In the genomic region with DNA sequence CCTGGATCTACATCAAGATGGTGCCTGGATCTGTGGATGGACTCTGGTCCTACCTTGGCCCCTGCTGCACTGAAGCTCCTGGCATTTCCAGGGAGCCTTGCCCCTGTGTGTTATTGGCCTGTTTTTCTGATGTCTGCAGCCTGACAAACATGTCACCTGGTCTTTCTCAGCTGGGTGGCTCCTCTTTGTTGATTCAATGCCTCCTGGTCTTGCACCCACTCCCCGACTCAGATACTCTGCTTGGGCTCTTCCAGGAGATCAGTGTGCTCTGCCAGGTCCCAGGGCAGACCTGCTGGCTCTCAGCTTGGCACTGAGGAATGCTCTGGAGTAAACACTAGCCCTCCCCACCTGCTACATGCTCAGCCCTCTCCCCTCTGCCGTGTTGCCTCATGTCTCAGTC, we compare ENCODE assay signal across 34 cellular contexts.
"Had no signal": no experiment of that assay in that cellular context is flagged by ENCODE, and none has a peak within 500 bp of the region (broad histone marks: within the 10 kb centered on the region; RNA-seq: fewer than 3 reads in every experiment).

No MANE protein-coding gene starts in this region.

- H3K4me1 Mint-ChIP-seq: activated B cell treated with CpG ODN at 0.5 μM for 24 hours; activated CD8-positive, alpha-beta memory T cell treated with anti-CD3 and anti-CD28 coated beads, Interleukin-2, amount 10 ng/mL, durations not matched to agents 7 days and 5 days; activated naive CD4-positive, alpha-beta T cell treated with anti-CD3 and anti-CD28 coated beads, Interleukin-2, amount 50 U/mL, for 24 hours; activated naive CD8-positive, alpha-beta T cell treated with anti-CD3 and anti-CD28 coated beads for 36 hours; activated naive CD8-positive, alpha-beta T cell treated with anti-CD3 and anti-CD28 coated beads, Interleukin-2, amount 50 U/mL, for 24 hours; T-helper 17 cell had no signal

- H3K4me2 ChIP-seq: hepatocyte had no signal

- H3K27ac Mint-ChIP-seq: activated B cell treated with CpG ODN at 0.5 μM for 24 hours; activated CD4-positive, alpha-beta memory T cell treated with anti-CD3 and anti-CD28 coated beads for 36 hours; activated CD8-positive, alpha-beta memory T cell treated with anti-CD3 and anti-CD28 coated beads, Interleukin-2, amount 10 ng/mL, durations not matched to agents 7 days and 5 days; activated CD8-positive, alpha-beta T cell treated with anti-CD3 and anti-CD28 coated beads, Interleukin-2, amount 10 ng/mL, durations not matched to agents 7 days and 5 days; activated naive CD4-positive, alpha-beta T cell treated with anti-CD3 and anti-CD28 coated beads for 36 hours; activated naive CD4-positive, alpha-beta T cell treated with anti-CD3 and anti-CD28 coated beads, Interleukin-2, amount 50 U/mL, for 24 hours; activated naive CD8-positive, alpha-beta T cell treated with anti-CD3 and anti-CD28 coated beads for 36 hours; activated naive CD8-positive, alpha-beta T cell treated with anti-CD3 and anti-CD28 coated beads, Interleukin-2, amount 50 U/mL, for 24 hours; activated T-helper 1 cell treated with anti-CD3 and anti-CD28 coated beads, Interleukin-12 subunit alpha, Interleukin-12 subunit beta, Interleukin-2, Interleukin-4 antibody, amounts not matched to agents 30 ng/mL and 10 ng/mL and 1 ng/mL, durations not matched to agents 14 hours and 24 hours and 36 hours; activated T-helper 2 cell treated with anti-CD3 and anti-CD28 coated beads, Interferon-gamma antibody, Interleukin-2, Interleukin-4, amounts not matched to agents 10 μg/mL and 5 μg/mL and 100 μg/mL, durations not matched to agents 14 hours and 24 hours and 36 hours; dendritic cell treated with granulocyte-macrophage colony-stimulating factor and Interleukin-4, amounts not matched to agents 40 ng/mL and 50 ng/mL, for 4 days; T-helper 17 cell; T-helper 2 cell treated with Interferon-gamma antibody and Interleukin-4, amounts not matched to agents 5 μg/mL and 100 μg/mL, for 36 hours had no signal

- H3K36me3 ChIP-seq: adrenal gland, gastrocnemius medialis, WERI-Rb-1 had no signal

- H3K9me3 Mint-ChIP-seq: activated B cell treated with CpG ODN at 0.5 μM for 24 hours; activated CD4-positive, alpha-beta memory T cell treated with anti-CD3 and anti-CD28 coated beads for 36 hours; activated naive CD4-positive, alpha-beta T cell treated with anti-CD3 and anti-CD28 coated beads for 36 hours; activated naive CD4-positive, alpha-beta T cell treated with anti-CD3 and anti-CD28 coated beads, Interleukin-2, amount 50 U/mL, for 24 hours; activated naive CD8-positive, alpha-beta T cell treated with anti-CD3 and anti-CD28 coated beads for 36 hours; activated naive CD8-positive, alpha-beta T cell treated with anti-CD3 and anti-CD28 coated beads, Interleukin-2, amount 50 U/mL, for 24 hours; activated T-helper 1 cell treated with anti-CD3 and anti-CD28 coated beads, Interleukin-12 subunit alpha, Interleukin-12 subunit beta, Interleukin-2, Interleukin-4 antibody, amounts not matched to agents 30 ng/mL and 10 ng/mL and 1 ng/mL, durations not matched to agents 14 hours and 24 hours and 36 hours; activated T-helper 2 cell treated with anti-CD3 and anti-CD28 coated beads, Interferon-gamma antibody, Interleukin-2, Interleukin-4, amounts not matched to agents 10 μg/mL and 5 μg/mL and 100 μg/mL, durations not matched to agents 14 hours and 24 hours and 36 hours; dendritic cell treated with granulocyte-macrophage colony-stimulating factor and Interleukin-4, amounts not matched to agents 40 ng/mL and 50 ng/mL, for 4 days; T-helper 2 cell treated with Interferon-gamma antibody and Interleukin-4, amounts not matched to agents 5 μg/mL and 100 μg/mL, for 36 hours had no signal

- H3K9me3 ChIP-seq: adrenal gland, body of pancreas, esophagus muscularis mucosa, gastrocnemius medialis had no signal

- H3K27me3 Mint-ChIP-seq: activated B cell treated with CpG ODN at 0.5 μM for 24 hours; activated CD4-positive, alpha-beta memory T cell treated with anti-CD3 and anti-CD28 coated beads for 36 hours; activated CD8-positive, alpha-beta memory T cell treated with anti-CD3 and anti-CD28 coated beads, Interleukin-2, amount 10 ng/mL, durations not matched to agents 7 days and 5 days; activated naive CD4-positive, alpha-beta T cell treated with anti-CD3 and anti-CD28 coated beads, Interleukin-2, amount 50 U/mL, for 24 hours; activated naive CD8-positive, alpha-beta T cell treated with anti-CD3 and anti-CD28 coated beads for 36 hours; activated naive CD8-positive, alpha-beta T cell treated with anti-CD3 and anti-CD28 coated beads, Interleukin-2, amount 50 U/mL, for 24 hours; dendritic cell treated with granulocyte-macrophage colony-stimulating factor and Interleukin-4, amounts not matched to agents 40 ng/mL and 50 ng/mL, for 4 days; T-helper 17 cell had no signal

- H3K4me3 Mint-ChIP-seq: activated B cell treated with CpG ODN at 0.5 μM for 24 hours; activated CD4-positive, alpha-beta memory T cell treated with anti-CD3 and anti-CD28 coated beads for 36 hours; activated CD8-positive, alpha-beta memory T cell treated with anti-CD3 and anti-CD28 coated beads, Interleukin-2, amount 10 ng/mL, durations not matched to agents 7 days and 5 days; activated CD8-positive, alpha-beta T cell treated with anti-CD3 and anti-CD28 coated beads, Interleukin-2, amount 10 ng/mL, durations not matched to agents 7 days and 5 days; activated naive CD4-positive, alpha-beta T cell treated with anti-CD3 and anti-CD28 coated beads for 36 hours; activated naive CD4-positive, alpha-beta T cell treated with anti-CD3 and anti-CD28 coated beads, Interleukin-2, amount 50 U/mL, for 24 hours; activated naive CD8-positive, alpha-beta T cell treated with anti-CD3 and anti-CD28 coated beads for 36 hours; activated naive CD8-positive, alpha-beta T cell treated with anti-CD3 and anti-CD28 coated beads, Interleukin-2, amount 50 U/mL, for 24 hours; activated T-helper 1 cell treated with anti-CD3 and anti-CD28 coated beads, Interleukin-12 subunit alpha, Interleukin-12 subunit beta, Interleukin-2, Interleukin-4 antibody, amounts not matched to agents 30 ng/mL and 10 ng/mL and 1 ng/mL, durations not matched to agents 14 hours and 24 hours and 36 hours; dendritic cell treated with granulocyte-macrophage colony-stimulating factor and Interleukin-4, amounts not matched to agents 40 ng/mL and 50 ng/mL, for 4 days; T-helper 17 cell; T-helper 2 cell treated with Interferon-gamma antibody and Interleukin-4, amounts not matched to agents 5 μg/mL and 100 μg/mL, for 36 hours had no signal

- H2AFZ ChIP-seq: hepatocyte had no signal

- DNase-seq: activated B cell treated with CpG ODN at 0.5 μM for 24 hours; activated CD4-positive, alpha-beta memory T cell treated with anti-CD3 and anti-CD28 coated beads for 36 hours; activated CD4-positive, alpha-beta T cell treated with anti-CD3 and anti-CD28 coated beads for 48 hours; activated CD8-positive, alpha-beta memory T cell treated with anti-CD3 and anti-CD28 coated beads, Interleukin-2, amount 10 ng/mL, durations not matched to agents 7 days and 5 days; activated CD8-positive, alpha-beta memory T cell treated with anti-CD3 and anti-CD28 coated beads, Interleukin-2, amount 50 U/mL, for 4 hours; activated CD8-positive, alpha-beta T cell treated with anti-CD3 and anti-CD28 coated beads, Interleukin-2, amount 10 ng/mL, durations not matched to agents 7 days and 5 days; activated effector memory CD4-positive, alpha-beta T cell treated with anti-CD3 and anti-CD28 coated beads, Interleukin-2, amount 50 U/mL, for 16 hours; activated naive CD4-positive, alpha-beta T cell treated with anti-CD3 and anti-CD28 coated beads for 36 hours; activated naive CD8-positive, alpha-beta T cell treated with anti-CD3 and anti-CD28 coated beads for 36 hours; activated naive CD8-positive, alpha-beta T cell treated with anti-CD3 and anti-CD28 coated beads, Interleukin-2, amount 50 U/mL, for 24 hours; activated T-cell treated with anti-CD3 and anti-CD28 coated beads, Interleukin-2, amount 50 U/mL, for 1 hour; activated T-cell treated with anti-CD3 and anti-CD28 coated beads, Interleukin-2, amount 50 U/mL, for 48 hours; adrenal gland; amygdala; aorta; body of pancreas; caudate nucleus; dorsolateral prefrontal cortex; effector memory CD4-positive, alpha-beta T cell; erythroblast; foreskin keratinocyte; gastrocnemius medialis; heart right ventricle; T-helper 17 cell; T1000; WERI-Rb-1 had no signal

- H3K4me1 ChIP-seq: adrenal gland, body of pancreas, esophagus muscularis mucosa, foreskin keratinocyte, gastrocnemius medialis, heart right ventricle had no signal

- H3K27ac ChIP-seq: adrenal gland, body of pancreas, coronary artery, dorsolateral prefrontal cortex, esophagus muscularis mucosa, foreskin keratinocyte, gastrocnemius medialis, heart right ventricle, hepatocyte, WERI-Rb-1 had no signal

- H3K79me2 ChIP-seq: hepatocyte had no signal

- H3K4me3 ChIP-seq: adrenal gland, body of pancreas, coronary artery, dorsolateral prefrontal cortex, esophagus muscularis mucosa, gastrocnemius medialis, heart right ventricle, hepatocyte had no signal

- H3K27me3 ChIP-seq: adrenal gland, body of pancreas, dorsolateral prefrontal cortex, esophagus muscularis mucosa, foreskin keratinocyte, gastrocnemius medialis, heart right ventricle, hepatocyte had no signal

- H3K36me3 Mint-ChIP-seq: activated CD8-positive, alpha-beta memory T cell treated with anti-CD3 and anti-CD28 coated beads, Interleukin-2, amount 10 ng/mL, durations not matched to agents 7 days and 5 days had no signal
